1 cellular context compared by ENCODE assay signal in genomic region chr16:19524866-19525723, GRCh38.
A peak's percentile ranks its signal among the peaks of the same experiment; 100 is the strongest.
TF ChIP-seq lines count a peak whose summit lies in the region.

No MANE protein-coding gene starts in this region.

TF ChIP-seq in HepG2, 621 proteins besides CTCF, POLR2A, EP300 and RAD21 (continued from another document):
- TF ChIP-seq ZNF609 (CRISPR knock-in tag; IDR thresholded peaks at IDR 0.05; ENCODE audit: borderline replicate concordance) (no peak), MXD1 (CRISPR knock-in tag; IDR thresholded peaks at IDR 0.05) (no peak), ZSCAN21 (CRISPR knock-in tag; IDR thresholded peaks at IDR 0.05; ENCODE audit: borderline replicate concordance) (0 out of 2 replicates have a peak, but pooled peaks have one; percentile 26), ZNF792 (CRISPR knock-in tag; IDR thresholded peaks at IDR 0.05) (no peak), TBX2 (CRISPR knock-in tag; IDR thresholded peaks at IDR 0.05; ENCODE audit: borderline replicate concordance) (0 out of 2 replicates have a peak, but pooled peaks have one; percentile 18), TOPORS (CRISPR knock-in tag; IDR thresholded peaks at IDR 0.05) (peak; percentile 31; the same call in 1 of the 2 replicates), PRPF4 (IDR thresholded peaks at IDR 0.05; ENCODE audit: low read depth, low read length, poor library complexity, severe bottlenecking) (peak; percentile 46), ZNF616 (CRISPR knock-in tag; IDR thresholded peaks at IDR 0.05; ENCODE audit: low read depth) (no peak), ATF4 (CRISPR knock-in tag; IDR thresholded peaks at IDR 0.05) (0 out of 4 replicates have a peak, but pooled peaks of 1 of the 2 experiments have one; percentile 20), ZNF138 (CRISPR knock-in tag; IDR thresholded peaks at IDR 0.05; ENCODE audit: low read depth) (no peak), HDAC1 (CRISPR knock-in tag; IDR thresholded peaks at IDR 0.05) (0 out of 2 replicates have a peak, but pooled peaks have one; percentile 16), RXRA (CRISPR knock-in tag; IDR thresholded peaks at IDR 0.05) (no peak)
